Comparison of ENCODE assay signal across 21 cellular contexts in genomic region chr6:34568829-34569228, GRCh38. TPM values are rescaled to one million over a fixed set of nuclear protein-coding genes. Genes with fewer than 3 reads are reported as not detected.
DNase-seq lines count a peak whose midpoint lies in the region; ATAC-seq, FAIRE-seq and TF ChIP-seq lines count a peak whose summit lies in the region.
"Had no signal": no experiment of that assay in that cellular context is flagged by ENCODE, and none has a peak within 500 bp of the region (broad histone marks: within the 10 kb centered on the region; RNA-seq: fewer than 3 reads in every experiment).

No MANE protein-coding gene starts in this region.

- H3K27me3 Mint-ChIP-seq in WTC11 (ENCODE audit: low read depth) = no peaks in the 10 kb centered on the region; the same call in 1 of the 2 replicates

- POLR2A ChIA-PET in A549 (lab: Yijun Ruan, JAX) = no interaction called here
- POLR2A ChIA-PET in WTC11 (lab: Charles Lee) = no interaction called here

- H3K4me2 ChIP-seq in A549 (no peak overlapping the region), neuronal stem cell (ENCODE audit: insufficient read depth, low read length, poor library complexity, severe bottlenecking) (no peak overlapping the region)

- CTCF ChIA-PET in A549 (lab: Yijun Ruan, JAX) = interaction anchor here (1.5 to 1.7 kb wide), 2 partner anchors 41 to 43 kb away, joined by 4 to 5 read pairs; no protein-coding TSS in a partner anchor
- CTCF ChIA-PET in WTC11 (lab: Charles Lee) = interaction anchor here (1.4 to 1.7 kb wide), 3 partner anchors 14 to 107 kb away, joined by 4 to 5 read pairs (median 4); no protein-coding TSS in a partner anchor

- H3K4ac ChIP-seq in neuronal stem cell (ENCODE audit: low read length) = no peak overlapping the region

- H3K27ac ChIP-seq in A549 (peak overlapping the region; percentile 30 to 36; a peak in 3 of 6 replicates), neuronal stem cell (replicated peaks; ENCODE audit: low read length) (no peak overlapping the region)

- TF ChIP-seq CTCF in A549 (IDR thresholded peaks at IDR 0.05) (no peak), WTC11 (IDR thresholded peaks at IDR 0.05) (no peak)

- no peak overlapping the region for H2AFZ ChIP-seq in neuronal stem cell (ENCODE audit: low read length)

- FAIRE-seq in A549 (lab: Jason Lieb, UNC) = no peak
- FAIRE-seq: A204.1, D721Med, G401.6, GM12892, GM19239 had no signal

- no peaks in the 10 kb centered on the region for H3K9me3 Mint-ChIP-seq in WTC11
- H3K9me3 Mint-ChIP-seq: CD14-positive monocyte; CD8-positive, alpha-beta T cell had no signal

- H3K23ac ChIP-seq in neuronal stem cell (ENCODE audit: low read depth, low read length, poor library complexity) = peak overlapping the region; percentile 34

- TF ChIP-seq RAD21 in A549 (conservative IDR thresholded peaks at IDR 0.05 in 1 of 2, IDR thresholded peaks at IDR 0.05 in 1 of 2) = no peak

- H3K27me3 ChIP-seq in H7 (ENCODE audit: control insufficient read depth, insufficient read depth, low read length) (no peaks in the 10 kb centered on the region), neuronal stem cell (ENCODE audit: control insufficient read depth in 3 of 3, insufficient read depth in 3 of 3, low read depth in 1 of 3, low read length in 3 of 3) (no peaks in the 10 kb centered on the region)

- H3K9me3 ChIP-seq in A549 (no peaks in the 10 kb centered on the region), neuronal stem cell (replicated peaks in 1 of 2; ENCODE audit: control insufficient read depth in 2 of 2, insufficient read depth in 1 of 2, low read depth in 1 of 2, low read length in 2 of 2) (no peaks in the 10 kb centered on the region)

- H3K4me3 Mint-ChIP-seq in WTC11 = no peak overlapping the region
- H3K4me3 Mint-ChIP-seq: CD14-positive monocyte; CD8-positive, alpha-beta T cell had no signal

- no peak overlapping the region for H3K14ac ChIP-seq in neuronal stem cell (ENCODE audit: low read length)

- H3K27ac Mint-ChIP-seq in WTC11 = peak overlapping the region; percentile 45; the same call in 1 of the 2 replicates
- H3K27ac Mint-ChIP-seq: CD14-positive monocyte; CD8-positive, alpha-beta T cell had no signal

- H3K79me1 ChIP-seq in neuronal stem cell (ENCODE audit: low read depth, low read length) = no peaks in the 10 kb centered on the region

- H3K36me3 ChIP-seq in H7 (replicated peaks; ENCODE audit: control insufficient read depth, insufficient read depth, low read length) (no peaks in the 10 kb centered on the region), neuronal stem cell (replicated peaks in 1 of 2; ENCODE audit: control insufficient read depth in 2 of 2, insufficient read depth in 2 of 2, low read length in 2 of 2) (no peaks in the 10 kb centered on the region)

- H3K4me3 ChIP-seq in A549 = no peak overlapping the region
- H3K4me3 ChIP-seq in H7 (ENCODE audit: insufficient read depth, low read depth, low read length) = no peak overlapping the region
- no peak overlapping the region for H3K4me3 ChIP-seq in neuronal stem cell (ENCODE audit: low read length in 2 of 2)

- peak overlapping the region; percentile 82 for H2AK5ac ChIP-seq in neuronal stem cell (ENCODE audit: low read depth, low read length)

- no peak for TF ChIP-seq EP300 in A549 (IDR thresholded peaks at IDR 0.05)

- no peak overlapping the region for H4K91ac ChIP-seq in neuronal stem cell (ENCODE audit: low read depth, low read length, poor library complexity)

- ATAC-seq in A549 (no peak; a peak in 1 of 6 replicates), WTC11 (no peak), GM19023 (IDR thresholded peaks at IDR 0.05; ENCODE audit: unreplicated experiment) (no peak), HG02970 (IDR thresholded peaks at IDR 0.05; ENCODE audit: low FRiP score, unreplicated experiment) (no peak)
- ATAC-seq: CD8-positive, alpha-beta T cell had no signal

- H3K4me1 ChIP-seq in A549 = peaks cover 10% of the 10 kb centered on the region; the same call in 2 of the 3 replicates
- H3K4me1 ChIP-seq in neuronal stem cell (ENCODE audit: control insufficient read depth in 2 of 2, insufficient read depth in 1 of 2, low read depth in 1 of 2, low read length in 2 of 2) = peaks cover 13 to 14% of the 10 kb centered on the region in 2 donors

- H3K9ac ChIP-seq in neuronal stem cell (ENCODE audit: low read depth, low read length, poor library complexity) = peak overlapping the region; percentile 34

- DNase-seq in A549 (ENCODE audit: low read depth in 1 of 2, low spot score in 1 of 2) = no peak
- DNase-seq in H7 = peak; percentile 64
- no peak for DNase-seq in WTC11 (ENCODE audit: low spot score)
- DNase-seq in neuronal stem cell (ENCODE audit: low spot score) = no peak
- no peak for DNase-seq in amygdala (lab: John Stamatoyannopoulos, UW)
- no peak for DNase-seq in T1000 (lab: John Stamatoyannopoulos, UW)
- DNase-seq: CD8-positive, alpha-beta T cell; COR-L47; DMS153; DMS79 treated with DMSO at 0.1 percent for 48 hours; EL had no signal

- no peak overlapping the region for H2BK12ac ChIP-seq in neuronal stem cell (ENCODE audit: low read length)

- peak overlapping the region; percentile 87 for H3K18ac ChIP-seq in neuronal stem cell (ENCODE audit: low read length)

- no peak overlapping the region for H2BK5ac ChIP-seq in neuronal stem cell (ENCODE audit: low read length)

- 73% methylated on average over 6 of the region's 7 CpGs for WGBS in A549 (ENCODE audit: missing lambda C conversion rate)
- WGBS in neuronal stem cell (ENCODE audit: extremely low coverage in 2 of 2, insufficient read length in 2 of 2, insufficient replicate concordance in 1 of 2), 2 donors = no CpG with 5 or more reads among the region's 7 CpGs

- peaks cover 13% of the 10 kb centered on the region for H3K4me1 Mint-ChIP-seq in WTC11
- H3K4me1 Mint-ChIP-seq: CD14-positive monocyte had no signal

- H3K36me3 Mint-ChIP-seq in WTC11 = no peaks in the 10 kb centered on the region
- H3K36me3 Mint-ChIP-seq: CD14-positive monocyte; CD8-positive, alpha-beta T cell had no signal

- no peak for TF ChIP-seq POLR2A in A549 (IDR thresholded peaks at IDR 0.05; ENCODE audit: low read length)

- H4K8ac ChIP-seq in neuronal stem cell (ENCODE audit: low read depth, low read length) = no peak overlapping the region

- H2BK15ac ChIP-seq in neuronal stem cell (ENCODE audit: low read length) = peak overlapping the region; percentile 65

- H2BK120ac ChIP-seq in neuronal stem cell (ENCODE audit: low read depth, low read length) = no peak overlapping the region

TF ChIP-seq in A549, 52 proteins besides CTCF, POLR2A, EP300 and RAD21:
- no peak for TF ChIP-seq RNF2 (IDR thresholded peaks at IDR 0.05; ENCODE audit: borderline replicate concordance, low read depth)
- TF ChIP-seq ZSCAN20 (CRISPR knock-in tag; IDR thresholded peaks at IDR 0.05) = no peak
- no peak for TF ChIP-seq NPAS2 (CRISPR knock-in tag; IDR thresholded peaks at IDR 0.05; ENCODE audit: borderline replicate concordance)
- TF ChIP-seq, protein P1, sequence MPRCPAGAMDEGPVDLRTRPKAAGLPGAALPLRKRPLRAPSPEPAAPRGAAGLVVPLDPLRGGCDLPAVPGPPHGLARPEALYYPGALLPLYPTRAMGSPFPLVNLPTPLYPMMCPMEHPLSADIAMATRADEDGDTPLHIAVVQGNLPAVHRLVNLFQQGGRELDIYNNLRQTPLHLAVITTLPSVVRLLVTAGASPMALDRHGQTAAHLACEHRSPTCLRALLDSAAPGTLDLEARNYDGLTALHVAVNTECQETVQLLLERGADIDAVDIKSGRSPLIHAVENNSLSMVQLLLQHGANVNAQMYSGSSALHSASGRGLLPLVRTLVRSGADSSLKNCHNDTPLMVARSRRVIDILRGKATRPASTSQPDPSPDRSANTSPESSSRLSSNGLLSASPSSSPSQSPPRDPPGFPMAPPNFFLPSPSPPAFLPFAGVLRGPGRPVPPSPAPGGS (IDR thresholded peaks at IDR 0.05) = no peak
- no peak for TF ChIP-seq ESRRA (IDR thresholded peaks at IDR 0.05; ENCODE audit: borderline replicate concordance, low read length)
- TF ChIP-seq HOXB5 (CRISPR knock-in tag; IDR thresholded peaks at IDR 0.05) = no peak
- TF ChIP-seq, protein P2, sequence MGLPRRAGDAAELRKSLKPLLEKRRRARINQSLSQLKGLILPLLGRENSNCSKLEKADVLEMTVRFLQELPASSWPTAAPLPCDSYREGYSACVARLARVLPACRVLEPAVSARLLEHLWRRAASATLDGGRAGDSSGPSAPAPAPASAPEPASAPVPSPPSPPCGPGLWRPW (IDR thresholded peaks at IDR 0.05) = no peak
TF ChIP-seq in A549: peak in this region for 0.

TF ChIP-seq in WTC11, 78 proteins besides CTCF, POLR2A, EP300 and RAD21 (continues in another document):
- TF ChIP-seq, protein P3, sequence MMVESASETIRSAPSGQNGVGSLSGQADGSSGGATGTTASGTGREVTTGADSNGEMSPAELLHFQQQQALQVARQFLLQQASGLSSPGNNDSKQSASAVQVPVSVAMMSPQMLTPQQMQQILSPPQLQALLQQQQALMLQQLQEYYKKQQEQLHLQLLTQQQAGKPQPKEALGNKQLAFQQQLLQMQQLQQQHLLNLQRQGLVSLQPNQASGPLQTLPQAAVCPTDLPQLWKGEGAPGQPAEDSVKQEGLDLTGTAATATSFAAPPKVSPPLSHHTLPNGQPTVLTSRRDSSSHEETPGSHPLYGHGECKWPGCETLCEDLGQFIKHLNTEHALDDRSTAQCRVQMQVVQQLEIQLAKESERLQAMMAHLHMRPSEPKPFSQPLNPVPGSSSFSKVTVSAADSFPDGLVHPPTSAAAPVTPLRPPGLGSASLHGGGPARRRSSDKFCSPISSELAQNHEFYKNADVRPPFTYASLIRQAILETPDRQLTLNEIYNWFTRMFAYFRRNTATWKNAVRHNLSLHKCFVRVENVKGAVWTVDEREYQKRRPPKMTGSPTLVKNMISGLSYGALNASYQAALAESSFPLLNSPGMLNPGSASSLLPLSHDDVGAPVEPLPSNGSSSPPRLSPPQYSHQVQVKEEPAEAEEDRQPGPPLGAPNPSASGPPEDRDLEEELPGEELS (CRISPR knock-in tag; IDR thresholded peaks at IDR 0.05) = no peak

RNA-seq across cellular contexts. Expression of gene SPDEF, which starts 12.7 kb away (rescaled TPM):
- 5.4 and 6.2 TPM in 2 replicates for polyA plus RNA-seq in A549 (2011; rRNA removed)
- polyA plus RNA-seq in A549 (2012; cell fraction: cytosol; rRNA removed) = 4.3 and 6.3 TPM in 2 replicates
- polyA plus RNA-seq in A549 (2012; cell fraction: nucleus; rRNA removed) = 4.7 and 7.5 TPM in 2 replicates
- polyA plus RNA-seq in A549 (2017; fragmentation: RNase III; extraction: RNeasy Plus Mini Kit Qiagen cat#74134 plus additional on column Dnase treatment) = 2.2 to 4.3 TPM (median 3.7 TPM) in 3 replicates
- polyA minus RNA-seq in A549 (2011; rRNA and poly(A)+ RNA removed) = 4.3 and 7.2 TPM in 2 replicates
- total RNA-seq in H7 (2014; rRNA removed; shearing (Covaris generic)) = 0.11 and 0.21 TPM in 2 replicates
- 0.44 to 0.72 TPM (median 0.50 TPM) in 3 replicates for total RNA-seq in WTC11 (2021)
- polyA plus RNA-seq in neuronal stem cell (2013, experiment 1 of 2) = 0.18 TPM
- polyA plus RNA-seq in neuronal stem cell (2013, experiment 2 of 2) = 0.18 TPM
- total RNA-seq: H4 had no signal
- polyA plus RNA-seq: BJ, CD14-positive monocyte had no signal
